1 cellular context compared by ENCODE assay signal in genomic region chr2:74041182-74041581, GRCh38.
TF ChIP-seq lines count a peak whose summit lies in the region.

No MANE protein-coding gene starts in this region.

TF ChIP-seq in GM12878, 131 proteins besides CTCF, POLR2A, EP300 and RAD21:
- TF ChIP-seq ZNF622 (IDR thresholded peaks at IDR 0.05) (no peak), NBN (IDR thresholded peaks at IDR 0.05) (no peak), EGR1 (IDR thresholded peaks at IDR 0.05; ENCODE audit: borderline replicate concordance in 1 of 2, low read depth in 2 of 2, low read length in 2 of 2) (no peak), RUNX3 (IDR thresholded peaks at IDR 0.05; ENCODE audit: low read length) (peak; percentile 71), POU2F2 (IDR thresholded peaks at IDR 0.05; ENCODE audit: borderline replicate concordance, low read depth, low read length) (no peak), SPI1 (IDR thresholded peaks at IDR 0.05; ENCODE audit: borderline replicate concordance, insufficient read depth, low read depth, low read length) (peak; percentile 26; the same call in 1 of the 2 replicates)
TF ChIP-seq in GM12878: peak in this region for 2.
